ENCODE assay signal across 17 cellular contexts in genomic region chr13:39411501-39411900, GRCh38.
DNase-seq lines count a peak whose midpoint lies in the region; ATAC-seq and TF ChIP-seq lines count a peak whose summit lies in the region.
"Had no signal": no experiment of that assay in that cellular context is flagged by ENCODE, and none has a peak within 500 bp of the region (broad histone marks: within the 10 kb centered on the region; RNA-seq: fewer than 3 reads in every experiment).

No MANE protein-coding gene starts in this region.

- H3F3A ChIP-seq in SK-N-SH (replicated peaks; ENCODE audit: insufficient read depth) (no peaks in the 10 kb centered on the region), smooth muscle cell (ENCODE audit: low read depth) (no peaks in the 10 kb centered on the region)

- H3K36me3 ChIP-seq in SK-N-SH (replicated peaks in 1 of 2; ENCODE audit: control insufficient read depth in 1 of 2, insufficient read depth in 2 of 2, low read length in 1 of 2) (no peaks in the 10 kb centered on the region), OCI-LY3 (replicated peaks; ENCODE audit: low read depth, low read length) (peaks cover 5% of the 10 kb centered on the region), smooth muscle cell (ENCODE audit: low read depth) (no peaks in the 10 kb centered on the region)
- H3K36me3 ChIP-seq: BLaER1 had no signal

- CTCF ChIA-PET in SK-N-SH (lab: Yijun Ruan, JAX): interaction anchor here (1.0 to 1.5 kb wide), 2 partner anchors 190 to 205 kb away, joined by 3 to 4 read pairs; no protein-coding TSS in a partner anchor

- H3K4me1 ChIP-seq in SK-N-SH (ENCODE audit: control insufficient read depth in 1 of 2, insufficient read depth in 2 of 2, low read depth in 1 of 2, low read length in 1 of 2): no peaks in the 10 kb centered on the region; a peak in 3 of 4 replicates
- H3K4me1 ChIP-seq in OCI-LY3 (ENCODE audit: low read length): peaks cover 76% of the 10 kb centered on the region
- peaks cover 7% of the 10 kb centered on the region for H3K4me1 ChIP-seq in smooth muscle cell (ENCODE audit: low read depth)

- no peaks in the 10 kb centered on the region for H3K9me2 ChIP-seq in SK-N-SH

- H2AFZ ChIP-seq in SK-N-SH (ENCODE audit: low read depth): no peak overlapping the region
- no peak overlapping the region for H2AFZ ChIP-seq in OCI-LY3 (ENCODE audit: low read depth, low read length)
- no peak overlapping the region for H2AFZ ChIP-seq in smooth muscle cell (ENCODE audit: low read depth)

- no peak for TF ChIP-seq CTCF in SK-N-SH (IDR thresholded peaks at IDR 0.05)
- TF ChIP-seq CTCF in OCI-LY3 (IDR thresholded peaks at IDR 0.05; ENCODE audit: low read depth, low read length): no peak
- TF ChIP-seq CTCF in smooth muscle cell (IDR thresholded peaks at IDR 0.05; ENCODE audit: borderline replicate concordance, insufficient read depth, poor library complexity, severe bottlenecking): no peak

- ATAC-seq in SK-N-SH treated with all-trans-retinoic acid at 6 μM for 48 hours (no peak), GM21528 (IDR thresholded peaks at IDR 0.05; ENCODE audit: low FRiP score, unreplicated experiment) (no peak)

- no peaks in the 10 kb centered on the region for H3K9me3 ChIP-seq in SK-N-SH
- no peaks in the 10 kb centered on the region for H3K9me3 ChIP-seq in OCI-LY3 (ENCODE audit: insufficient read depth, low read length)
- H3K9me3 ChIP-seq in smooth muscle cell (replicated peaks; ENCODE audit: low read depth): no peaks in the 10 kb centered on the region
- H3K9me3 ChIP-seq: BLaER1 had no signal

- DNase-seq in SK-N-SH (no peak), fibroblast of peridontal ligament (ENCODE audit: extremely low read depth) (peak; percentile 33), smooth muscle cell (lab: John Stamatoyannopoulos, UW; ENCODE audit: unreplicated experiment) (no peak), NOMO-1 treated with dmso at 0.1 percent for 144 hours (lab: John Stamatoyannopoulos, UW; ENCODE audit: unreplicated experiment) (no peak), DMS79 (lab: John Stamatoyannopoulos, UW) (no peak)
- DNase-seq: HCEC 1CT, NCI-H1417 treated with DMSO at 0.1 percent for 48 hours, NCI-H1930, NCI-H526 treated with DMSO at 0.1 percent for 48 hours, OCI-M1, RPMI8226, SW 1271 had no signal

- H3K4me2 ChIP-seq in SK-N-SH (no peak overlapping the region), OCI-LY3 (ENCODE audit: low read length) (peak overlapping the region; percentile 20; the same call in 1 of the 2 replicates), smooth muscle cell (peak overlapping the region; percentile 6)
- H3K4me2 ChIP-seq: BLaER1 had no signal

- H3K79me2 ChIP-seq in SK-N-SH (ENCODE audit: insufficient read depth) (no peaks in the 10 kb centered on the region), OCI-LY3 (ENCODE audit: low read length) (peaks cover 7% of the 10 kb centered on the region; the same call in 1 of the 2 replicates), smooth muscle cell (ENCODE audit: low read depth) (no peaks in the 10 kb centered on the region)

- POLR2A ChIA-PET in SK-N-SH (lab: Yijun Ruan, JAX): no interaction called here

- TF ChIP-seq RAD21 in SK-N-SH (IDR thresholded peaks at IDR 0.05; ENCODE audit: low read length): no peak

- H4K20me1 ChIP-seq in SK-N-SH (ENCODE audit: insufficient read depth): no peaks in the 10 kb centered on the region
- H4K20me1 ChIP-seq in OCI-LY3 (ENCODE audit: insufficient read depth, low read length): no peaks in the 10 kb centered on the region
- H4K20me1 ChIP-seq in smooth muscle cell (ENCODE audit: low read depth): no peaks in the 10 kb centered on the region
- H4K20me1 ChIP-seq: BLaER1 had no signal

- H3K4me3 ChIP-seq in SK-N-SH (ENCODE audit: low read depth in 2 of 2, low read length in 1 of 2): no peak overlapping the region
- no peak overlapping the region for H3K4me3 ChIP-seq in OCI-LY3 (ENCODE audit: low read length)
- no peak overlapping the region for H3K4me3 ChIP-seq in smooth muscle cell
- H3K4me3 ChIP-seq: BLaER1 had no signal

- TF ChIP-seq EP300 in SK-N-SH (IDR thresholded peaks at IDR 0.05; ENCODE audit: borderline replicate concordance in 1 of 2, low read depth in 1 of 2, low read length in 1 of 2): no peak

- WGBS in SK-N-SH (ENCODE audit: low lambda C conversion rate): 73% methylated on average over 4 of the region's 4 CpGs
- WGBS in smooth muscle cell (ENCODE audit: low lambda C conversion rate): 77% methylated on average over 4 of the region's 4 CpGs

- H3K9ac ChIP-seq in SK-N-SH (no peak overlapping the region), OCI-LY3 (ENCODE audit: low read length) (no peak overlapping the region), smooth muscle cell (ENCODE audit: low read depth) (no peak overlapping the region)
- H3K9ac ChIP-seq: BLaER1 had no signal

- H3K27me3 ChIP-seq in SK-N-SH (ENCODE audit: insufficient read depth) (no peaks in the 10 kb centered on the region), OCI-LY3 (ENCODE audit: low read depth, low read length) (no peaks in the 10 kb centered on the region), smooth muscle cell (ENCODE audit: low read depth) (no peaks in the 10 kb centered on the region)
- H3K27me3 ChIP-seq: BLaER1 had no signal

- H3K27ac ChIP-seq in SK-N-SH (ENCODE audit: low read depth in 2 of 2, low read length in 1 of 2) (no peak overlapping the region), OCI-LY3 (ENCODE audit: low read length) (no peak overlapping the region), smooth muscle cell (ENCODE audit: low read depth) (no peak overlapping the region)
- H3K27ac ChIP-seq: 22Rv1, BLaER1 had no signal

TF ChIP-seq in SK-N-SH treated with all-trans-retinoic acid at 6 μM for 48 hours, 23 proteins besides CTCF, POLR2A, EP300 and RAD21:
- TF ChIP-seq ZFP30 (CRISPR knock-in tag; IDR thresholded peaks at IDR 0.05) (no peak), ISL1 (CRISPR knock-in tag; IDR thresholded peaks at IDR 0.05) (peak; percentile 33; the same call in 1 of the 2 replicates), ZNF70 (CRISPR knock-in tag; IDR thresholded peaks at IDR 0.05) (no peak), TOX (CRISPR knock-in tag; IDR thresholded peaks at IDR 0.05; ENCODE audit: borderline replicate concordance) (no peak), ARNTL (CRISPR knock-in tag; IDR thresholded peaks at IDR 0.05; ENCODE audit: borderline replicate concordance, low read depth) (no peak), GLIS3 (CRISPR knock-in tag; IDR thresholded peaks at IDR 0.05) (no peak)

TF ChIP-seq in SK-N-SH, 30 proteins besides CTCF, POLR2A, EP300 and RAD21:
- TF ChIP-seq TCF12 (IDR thresholded peaks at IDR 0.05) (no peak), POLR2AphosphoS5 (IDR thresholded peaks at IDR 0.05; ENCODE audit: low read depth, low read length) (no peak)
- TF ChIP-seq, protein P1, sequence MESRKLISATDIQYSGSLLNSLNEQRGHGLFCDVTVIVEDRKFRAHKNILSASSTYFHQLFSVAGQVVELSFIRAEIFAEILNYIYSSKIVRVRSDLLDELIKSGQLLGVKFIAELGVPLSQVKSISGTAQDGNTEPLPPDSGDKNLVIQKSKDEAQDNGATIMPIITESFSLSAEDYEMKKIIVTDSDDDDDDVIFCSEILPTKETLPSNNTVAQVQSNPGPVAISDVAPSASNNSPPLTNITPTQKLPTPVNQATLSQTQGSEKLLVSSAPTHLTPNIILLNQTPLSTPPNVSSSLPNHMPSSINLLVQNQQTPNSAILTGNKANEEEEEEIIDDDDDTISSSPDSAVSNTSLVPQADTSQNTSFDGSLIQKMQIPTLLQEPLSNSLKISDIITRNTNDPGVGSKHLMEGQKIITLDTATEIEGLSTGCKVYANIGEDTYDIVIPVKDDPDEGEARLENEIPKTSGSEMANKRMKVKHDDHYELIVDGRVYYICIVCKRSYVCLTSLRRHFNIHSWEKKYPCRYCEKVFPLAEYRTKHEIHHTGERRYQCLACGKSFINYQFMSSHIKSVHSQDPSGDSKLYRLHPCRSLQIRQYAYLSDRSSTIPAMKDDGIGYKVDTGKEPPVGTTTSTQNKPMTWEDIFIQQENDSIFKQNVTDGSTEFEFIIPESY (IDR thresholded peaks at IDR 0.05; ENCODE audit: borderline replicate concordance, low read depth): no peak
